Comparison of ENCODE assay signal across 24 cellular contexts in the genomic region with DNA sequence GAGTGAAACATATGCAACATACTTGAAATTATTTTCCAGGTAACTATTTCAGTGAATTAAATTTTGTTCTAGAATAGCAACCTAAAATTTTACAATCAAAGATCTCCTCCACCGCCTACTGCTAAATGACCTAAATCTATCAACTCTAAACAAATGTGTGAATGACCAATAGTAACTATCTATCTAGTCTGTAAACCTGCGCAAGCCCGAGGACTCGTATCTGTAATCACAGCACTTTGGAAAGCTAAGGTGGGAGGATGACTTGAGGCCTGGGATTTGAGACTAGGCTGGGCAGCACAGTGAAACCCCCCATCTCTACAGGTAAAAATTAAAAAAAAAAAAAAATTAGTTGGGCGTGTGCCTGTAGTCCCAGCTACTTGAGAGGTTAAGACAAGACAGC.
"Had no signal": no experiment of that assay in that cellular context is flagged by ENCODE, and none has a peak within 500 bp of the region (broad histone marks: within the 10 kb centered on the region; RNA-seq: fewer than 3 reads in every experiment).

No MANE protein-coding gene starts in this region.

- H3K4me3 ChIP-seq: neural progenitor cell, ovary, psoas muscle, right lobe of liver, sigmoid colon, stomach, thoracic aorta, thyroid gland, tibial nerve, upper lobe of left lung, vagina had no signal

- ATAC-seq: psoas muscle; right cardiac atrium; right lobe of liver; stimulated activated effector memory CD8-positive, alpha-beta T cell treated with anti-CD3 and anti-CD28 coated beads, Interleukin-12 subunit alpha, Interleukin-12 subunit beta, amount 100 ng/mL, for 72 hours; stimulated activated naive B cell treated with anti-CD40 and anti-IgM and Interleukin-4, amounts not matched to agents 10 μg/mL and 1 μg/mL and 100 μg/mL, for 72 hours had no signal

- H3K27ac ChIP-seq: neural progenitor cell, ovary, parathyroid adenoma, psoas muscle, right lobe of liver, sigmoid colon, stomach, thoracic aorta, thyroid gland, tibial nerve, upper lobe of left lung, vagina had no signal

- H3K4me1 ChIP-seq: parathyroid adenoma, psoas muscle, right lobe of liver, sigmoid colon, stomach, thyroid gland, upper lobe of left lung, vagina had no signal

- DNase-seq: occipital lobe; ovary; posterior cingulate gyrus; psoas muscle; right cardiac atrium; right lobe of liver; sigmoid colon; small intestine; stimulated activated CD4-positive, alpha-beta T cell treated with anti-CD3 and anti-CD28 coated beads, Interleukin-15, amount 100 ng/mL, for 24 hours; stimulated activated CD4-positive, alpha-beta T cell treated with anti-CD3 and anti-CD28 coated beads, Interleukin-2, amount 100 ng/mL, for 24 hours; stimulated activated CD4-positive, alpha-beta T cell treated with anti-CD3 and anti-CD28 coated beads, Interleukin-2, amount 100 ng/mL, for 48 hours; stimulated activated CD4-positive, alpha-beta T cell treated with anti-CD3 and anti-CD28 coated beads, Interleukin-4, amount 100 ng/mL, for 24 hours; stimulated activated naive B cell treated with anti-CD40 and anti-IgM and Interleukin-4, amounts not matched to agents 10 μg/mL and 1 μg/mL and 100 μg/mL, for 72 hours; stimulated activated naive CD4-positive, alpha-beta T cell treated with Interleukin-2 at 50 U/mL for 16 hours; stomach; thyroid gland; trophoblast cell; upper lobe of left lung had no signal

- H3K9me3 ChIP-seq: ovary, psoas muscle, right lobe of liver, sigmoid colon, stomach, thoracic aorta, thyroid gland, tibial nerve, upper lobe of left lung, vagina had no signal

- H3K27me3 ChIP-seq: neural progenitor cell, ovary, right lobe of liver, sigmoid colon, stomach, thyroid gland, tibial nerve, upper lobe of left lung, vagina had no signal

- H3K36me3 ChIP-seq: neural progenitor cell, ovary, right lobe of liver, sigmoid colon, thoracic aorta, vagina had no signal
